ENCODE assay signal across 9 cellular contexts in genomic region chr5:6158974-6159863, GRCh38.
DNase-seq lines count a peak whose midpoint lies in the region; ATAC-seq and TF ChIP-seq lines count a peak whose summit lies in the region.
"Had no signal": no experiment of that assay in that cellular context is flagged by ENCODE, and none has a peak within 500 bp of the region (broad histone marks: within the 10 kb centered on the region; RNA-seq: fewer than 3 reads in every experiment).

No MANE protein-coding gene starts in this region.

- POLR2A ChIA-PET in T-cell (lab: Charles Lee): no interaction called here

- 73 to 80% (median 76%) methylated on average over 14 of the region's 14 CpGs for WGBS in spleen, 5 donors

- peaks cover 9% of the 10 kb centered on the region in 2 donors for H3K27me3 Mint-ChIP-seq in T-cell

- TF ChIP-seq CTCF in dorsolateral prefrontal cortex (IDR thresholded peaks at IDR 0.05 in 54 of 56, conservative IDR thresholded peaks at IDR 0.05 in 2 of 56; ENCODE audit: low read depth in 1 of 56, partially characterized antibody in 56 of 56) (no peak), spleen (IDR thresholded peaks at IDR 0.05 in 8 of 11, conservative IDR thresholded peaks at IDR 0.05 in 3 of 11) (no peak)

- H3K4me1 Mint-ChIP-seq in T-cell: no peaks in the 10 kb centered on the region

- CTCF ChIA-PET in T-cell (lab: Charles Lee): no interaction called here

- no peak overlapping the region for H3K27ac Mint-ChIP-seq in T-cell

- no peaks in the 10 kb centered on the region for H3K36me3 ChIP-seq in spleen

- no peaks in the 10 kb centered on the region for H3K36me3 Mint-ChIP-seq in T-cell

- DNase-seq in GM04504 (ENCODE audit: low read depth) (peak; percentile 47), NCI-H510A treated with DMSO at 0.1 percent for 48 hours (lab: John Stamatoyannopoulos, UW) (peak; percentile 95), dorsolateral prefrontal cortex (peak in 2 of 10 donors; percentile 20 to 41), non-pigmented ciliary epithelial cell (ENCODE audit: low read depth) (peak; percentile 90), left ventricle myocardium superior (no peak), T-cell (no peak), spleen (no peak)
- DNase-seq: amniotic stem cell had no signal

- H3K4me3 Mint-ChIP-seq in T-cell: no peak overlapping the region

- no peaks in the 10 kb centered on the region for H3K9me3 Mint-ChIP-seq in T-cell

- no peaks in the 10 kb centered on the region for H3K9me3 ChIP-seq in spleen

- H3K4me1 ChIP-seq in spleen: no peaks in the 10 kb centered on the region

- intact Hi-C loops in dorsolateral prefrontal cortex (cut with DNase I): no loop called here
- intact Hi-C loops in left ventricle myocardium superior (cut with micrococcal nuclease): no loop called here
- intact Hi-C loops in spleen (cut with DNase I; ENCODE audit: low total_unique reads): no loop called here

- peak overlapping the region in 38 of 59 donors; percentile 3 to 75 (median 46) for H3K27ac ChIP-seq in dorsolateral prefrontal cortex
- no peak overlapping the region for H3K27ac ChIP-seq in spleen

- H3K27me3 ChIP-seq in dorsolateral prefrontal cortex: peaks cover 0 to 3% (median 0%) of the 10 kb centered on the region in 45 donors
- H3K27me3 ChIP-seq in spleen (replicated peaks in 1 of 7): peaks cover 0 to 11% (median 0%) of the 10 kb centered on the region in 7 donors

- ATAC-seq in left ventricle myocardium superior (no peak), T-cell (replicated peaks in 1 of 4) (no peak), GM21367 (IDR thresholded peaks at IDR 0.05; ENCODE audit: unreplicated experiment) (no peak)

- H3K4me3 ChIP-seq in dorsolateral prefrontal cortex (peak overlapping the region in 26 of 59 donors; percentile 6 to 32 (median 16)), spleen (no peak overlapping the region)

- no peak for TF ChIP-seq POLR2A in spleen (IDR thresholded peaks at IDR 0.05)

Comparison
In these comparisons a context has a peak if more than half of its experiments do, and no peak if none do; other contexts are left out.
1. DNase-seq: peak in GM04504 (single experiment), NCI-H510A treated with DMSO at 0.1 percent for 48 hours (single experiment) and non-pigmented ciliary epithelial cell (single experiment); none in left ventricle myocardium superior (single experiment), T-cell (0 of 34) and spleen (single experiment).
2. H3K27ac ChIP-seq: peak in dorsolateral prefrontal cortex (38 of 59); none in spleen (0 of 8).